27 cellular contexts compared by ENCODE assay signal in the genomic region with DNA sequence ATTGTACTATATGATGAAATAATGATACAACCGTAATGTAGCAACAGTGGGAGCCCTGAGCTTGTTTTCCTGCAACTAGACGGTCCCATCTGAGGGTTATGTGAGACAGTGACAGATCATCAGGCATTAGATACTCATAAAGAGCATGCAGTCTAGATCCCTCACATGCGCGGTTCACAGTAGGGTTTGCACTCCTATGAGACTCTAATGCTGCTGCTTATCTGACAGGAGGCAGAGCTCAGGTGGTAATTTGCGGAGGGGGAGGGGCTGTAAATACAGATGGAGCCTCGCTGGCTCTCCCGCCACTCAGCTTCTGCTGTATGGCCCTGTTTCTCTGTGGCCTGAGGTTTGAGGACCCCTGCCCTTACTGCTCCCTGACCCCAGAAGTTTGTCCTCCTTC. TPM values are rescaled to one million over a fixed set of nuclear protein-coding genes. Genes with fewer than 3 reads are reported as not detected.
"Had no signal": no experiment of that assay in that cellular context is flagged by ENCODE, and none has a peak within 500 bp of the region (broad histone marks: within the 10 kb centered on the region; RNA-seq: fewer than 3 reads in every experiment).

No MANE protein-coding gene starts in this region.

- H3K36me3 Mint-ChIP-seq: activated naive CD8-positive, alpha-beta T cell had no signal

- H3K27me3 ChIP-seq: body of pancreas, esophagus squamous epithelium, testis had no signal

- H3K9me3 ChIP-seq: body of pancreas, esophagus squamous epithelium, left lung, lower lobe of right lung, right lobe of liver, testis, transverse colon had no signal

- H3K4me3 ChIP-seq: body of pancreas, esophagus squamous epithelium, left lung, lower lobe of right lung, right lobe of liver, testis, transverse colon had no signal

- FAIRE-seq: colon, endometrium, islet of Langerhans had no signal

- DNase-seq: activated CD4-positive, alpha-beta T cell treated with anti-CD3 and anti-CD28 coated beads for 4 hours; activated CD4-positive, alpha-beta T cell treated with anti-CD3 and anti-CD28 coated beads, Interleukin-2, amount 50 U/mL, for 4 hours; activated effector memory CD4-positive, alpha-beta T cell treated with Interleukin-2 at 50 U/mL for 16 hours; activated naive CD4-positive, alpha-beta T cell treated with Interleukin-2 at 50 U/mL for 16 hours; activated T-cell treated with anti-CD3 and anti-CD28 coated beads for 4 hours; aorta; body of pancreas; dermis blood vessel endothelial cell; effector CD4-positive, alpha-beta T cell; esophagus squamous epithelium; foreskin melanocyte; left lung; lower lobe of right lung; occipital lobe; right lobe of liver; stimulated activated CD4-positive, alpha-beta T cell treated with anti-CD3 and anti-CD28 coated beads, Interleukin-2, amount 100 ng/mL, for 48 hours; stimulated activated naive CD8-positive, alpha-beta T cell treated with anti-CD3 and anti-CD28 coated beads, Interleukin-15, Interleukin-2, amounts not matched to agents 100 U/mL and 50 U/mL, for 24 hours; testis; transverse colon had no signal

- H3K36me3 ChIP-seq: esophagus squamous epithelium, left lung, lower lobe of right lung, right lobe of liver, transverse colon had no signal

- H3K4me1 ChIP-seq: right lobe of liver had no signal

- ATAC-seq: body of pancreas; left lung; lower lobe of right lung; right lobe of liver; stimulated activated naive CD8-positive, alpha-beta T cell treated with anti-CD3 and anti-CD28 coated beads, Interleukin-15, Interleukin-2, amounts not matched to agents 100 U/mL and 50 U/mL, for 24 hours had no signal

- H3K27ac Mint-ChIP-seq: activated naive CD8-positive, alpha-beta T cell; nephron; T-helper 2 cell treated with Interferon-gamma antibody and Interleukin-4, amounts not matched to agents 5 μg/mL and 100 μg/mL, for 36 hours had no signal

- H3K27ac ChIP-seq: body of pancreas, epithelial cell of prostate, left lung, lower lobe of right lung, right lobe of liver, testis, transverse colon had no signal

- H3K4me3 Mint-ChIP-seq: activated naive CD8-positive, alpha-beta T cell; nephron; T-helper 2 cell treated with Interferon-gamma antibody and Interleukin-4, amounts not matched to agents 5 μg/mL and 100 μg/mL, for 36 hours had no signal

- H3K9me3 Mint-ChIP-seq: nephron; T-helper 2 cell treated with Interferon-gamma antibody and Interleukin-4, amounts not matched to agents 5 μg/mL and 100 μg/mL, for 36 hours had no signal

RNA-seq across cellular contexts. Expression of gene EPHX3, which starts 13.7 kb away (rescaled TPM):
- total RNA-seq: body of pancreas, occipital lobe, skeletal muscle tissue, transverse colon had no signal
